22 cellular contexts compared by ENCODE assay signal in genomic region chr3:149317072-149317471, GRCh38. TPM values are rescaled to one million over a fixed set of nuclear protein-coding genes. Genes with fewer than 3 reads are reported as not detected.
"Had no signal": no experiment of that assay in that cellular context is flagged by ENCODE, and none has a peak within 500 bp of the region (broad histone marks: within the 10 kb centered on the region; RNA-seq: fewer than 3 reads in every experiment).

No MANE protein-coding gene starts in this region.

- FAIRE-seq: islet of Langerhans had no signal

- H3K4me1 ChIP-seq: lower lobe of right lung, prostate gland, vagina had no signal

- H3K9me3 ChIP-seq: esophagus squamous epithelium, lower lobe of right lung, prostate gland, right atrium auricular region, tibial nerve, vagina had no signal

- H3K4me3 ChIP-seq: cardiac muscle cell, esophagus squamous epithelium, lower lobe of right lung, prostate gland, right atrium auricular region, tibial nerve, vagina had no signal

- H3K36me3 ChIP-seq: cardiac muscle cell, esophagus squamous epithelium, lower lobe of right lung, prostate gland, right atrium auricular region, tibial nerve, vagina had no signal

- ATAC-seq: activated CD8-positive, alpha-beta memory T cell treated with anti-CD3 and anti-CD28 coated beads, Interleukin-2, amount 10 ng/mL, durations not matched to agents 7 days and 5 days; lower lobe of right lung; stimulated activated naive CD8-positive, alpha-beta T cell treated with anti-CD3 and anti-CD28 coated beads, Interleukin-15, Interleukin-2, amounts not matched to agents 100 U/mL and 50 U/mL, for 24 hours had no signal

- DNase-seq: activated B cell treated with CpG ODN at 0.5 μM for 24 hours; activated CD4-positive, alpha-beta memory T cell treated with anti-CD3 and anti-CD28 coated beads, Interleukin-2, amount 10 ng/mL, durations not matched to agents 7 days and 5 days; activated CD4-positive, alpha-beta T cell treated with anti-CD3 and anti-CD28 coated beads for 4 hours; activated CD8-positive, alpha-beta memory T cell treated with anti-CD3 and anti-CD28 coated beads, Interleukin-2, amount 10 ng/mL, durations not matched to agents 7 days and 5 days; activated naive CD4-positive, alpha-beta T cell treated with Interleukin-2 at 50 U/mL for 16 hours; activated naive CD8-positive, alpha-beta T cell treated with anti-CD3 and anti-CD28 coated beads, Interleukin-2, amount 10 ng/mL, durations not matched to agents 7 days and 5 days; amygdala; dermis blood vessel endothelial cell; effector memory CD4-positive, alpha-beta T cell; esophagus squamous epithelium; hippocampal formation; left cardiac atrium; lower lobe of right lung; nucleus accumbens; stimulated activated naive CD8-positive, alpha-beta T cell treated with anti-CD3 and anti-CD28 coated beads, Interleukin-15, Interleukin-2, amounts not matched to agents 100 U/mL and 50 U/mL, for 24 hours had no signal

- H3K27ac ChIP-seq: cardiac muscle cell, esophagus squamous epithelium, lower lobe of right lung, prostate gland, right atrium auricular region, vagina had no signal

- H3K27me3 ChIP-seq: cardiac muscle cell, esophagus squamous epithelium, right atrium auricular region, tibial nerve, vagina had no signal

RNA-seq across cellular contexts. Expression of gene TM4SF18, which starts 16.4 kb away (rescaled TPM):
- total RNA-seq: activated B cell treated with CpG ODN at 0.5 μM for 24 hours; activated CD4-positive, alpha-beta memory T cell treated with anti-CD3 and anti-CD28 coated beads, Interleukin-2, amount 10 ng/mL, durations not matched to agents 7 days and 5 days; activated CD8-positive, alpha-beta memory T cell treated with anti-CD3 and anti-CD28 coated beads, Interleukin-2, amount 10 ng/mL, durations not matched to agents 7 days and 5 days; activated naive CD8-positive, alpha-beta T cell treated with anti-CD3 and anti-CD28 coated beads, Interleukin-2, amount 10 ng/mL, durations not matched to agents 7 days and 5 days; activated T-helper 2 cell treated with anti-CD3 and anti-CD28 coated beads, Interferon-gamma antibody, Interleukin-2, Interleukin-4, amounts not matched to agents 10 μg/mL and 5 μg/mL and 100 μg/mL, durations not matched to agents 14 hours and 24 hours and 36 hours had no signal
- polyA plus RNA-seq: cardiac muscle cell had no signal
